Comparison of ENCODE assay signal across 1 cellular context in the genomic region with DNA sequence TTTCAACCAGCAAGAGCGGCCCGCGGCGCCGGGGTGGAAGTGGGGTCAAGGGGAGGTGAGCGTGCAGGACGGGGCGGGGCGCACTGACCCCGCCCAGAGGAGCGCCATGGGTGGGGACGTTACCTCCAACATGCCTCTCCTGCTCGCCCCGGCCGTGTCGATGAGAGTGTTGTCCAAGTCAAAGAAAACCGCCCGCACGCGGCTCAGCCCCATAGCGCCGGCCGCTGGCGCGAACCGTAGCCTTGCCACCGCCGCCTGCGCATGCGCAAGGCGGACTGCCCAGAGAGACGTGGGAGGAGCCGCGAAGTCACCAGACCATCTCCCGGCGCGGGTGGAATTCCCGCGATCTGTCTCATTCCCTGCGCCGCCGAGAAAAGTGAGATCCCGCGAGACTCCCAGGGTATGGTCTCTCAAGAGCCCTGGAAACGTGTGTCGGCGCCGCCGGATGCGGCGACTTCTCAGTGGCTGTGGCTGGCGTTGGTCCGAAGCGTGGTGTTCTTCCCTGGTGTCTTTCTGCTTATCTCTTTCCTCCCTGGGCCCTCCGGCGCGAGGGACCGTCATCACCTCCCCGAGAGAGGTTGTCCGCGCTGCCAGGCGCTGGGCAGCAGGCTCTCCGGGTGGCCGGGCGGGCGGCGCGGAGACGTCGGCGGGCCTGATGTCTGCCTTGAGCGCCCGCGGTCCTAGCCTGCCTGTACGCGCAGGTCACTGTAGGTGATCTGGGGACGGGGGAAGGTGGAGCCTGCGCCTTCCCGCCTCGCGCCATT.
A peak's percentile ranks its signal among the peaks of the same experiment; 100 is the strongest.
TF ChIP-seq lines count a peak whose summit lies in the region.

A gene with protein sequence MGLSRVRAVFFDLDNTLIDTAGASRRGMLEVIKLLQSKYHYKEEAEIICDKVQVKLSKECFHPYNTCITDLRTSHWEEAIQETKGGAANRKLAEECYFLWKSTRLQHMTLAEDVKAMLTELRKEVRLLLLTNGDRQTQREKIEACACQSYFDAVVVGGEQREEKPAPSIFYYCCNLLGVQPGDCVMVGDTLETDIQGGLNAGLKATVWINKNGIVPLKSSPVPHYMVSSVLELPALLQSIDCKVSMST (minus strand): TSS at position 279 of the 764 bp plus-strand sequence. CDS start 66 bp downstream, at position 213.

TF ChIP-seq in A549, 52 proteins besides CTCF, POLR2A, EP300 and RAD21 (continued from another document):
- TF ChIP-seq, protein P1, sequence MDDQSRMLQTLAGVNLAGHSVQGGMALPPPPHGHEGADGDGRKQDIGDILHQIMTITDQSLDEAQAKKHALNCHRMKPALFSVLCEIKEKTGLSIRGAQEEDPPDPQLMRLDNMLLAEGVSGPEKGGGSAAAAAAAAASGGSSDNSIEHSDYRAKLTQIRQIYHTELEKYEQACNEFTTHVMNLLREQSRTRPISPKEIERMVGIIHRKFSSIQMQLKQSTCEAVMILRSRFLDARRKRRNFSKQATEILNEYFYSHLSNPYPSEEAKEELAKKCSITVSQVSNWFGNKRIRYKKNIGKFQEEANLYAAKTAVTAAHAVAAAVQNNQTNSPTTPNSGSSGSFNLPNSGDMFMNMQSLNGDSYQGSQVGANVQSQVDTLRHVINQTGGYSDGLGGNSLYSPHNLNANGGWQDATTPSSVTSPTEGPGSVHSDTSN (IDR thresholded peaks at IDR 0.05): peak; percentile 6; the same call in 1 of the 2 replicates
- peak; percentile 79; the same call in 1 of the 2 replicates for TF ChIP-seq HOXB5 (CRISPR knock-in tag; IDR thresholded peaks at IDR 0.05)
- TF ChIP-seq, protein P2, sequence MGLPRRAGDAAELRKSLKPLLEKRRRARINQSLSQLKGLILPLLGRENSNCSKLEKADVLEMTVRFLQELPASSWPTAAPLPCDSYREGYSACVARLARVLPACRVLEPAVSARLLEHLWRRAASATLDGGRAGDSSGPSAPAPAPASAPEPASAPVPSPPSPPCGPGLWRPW (IDR thresholded peaks at IDR 0.05): no peak
- peak; percentile 98 for TF ChIP-seq CHD2 (IDR thresholded peaks at IDR 0.05; ENCODE audit: low read length, partially characterized antibody)
- TF ChIP-seq POLR2AphosphoS2 (conservative IDR thresholded peaks at IDR 0.05; ENCODE audit: low read length): no peak
- TF ChIP-seq TP53 (CRISPR knock-in tag; IDR thresholded peaks at IDR 0.05): peak; percentile 34; the same call in 1 of the 2 replicates
- TF ChIP-seq FOXS1 (CRISPR knock-in tag; IDR thresholded peaks at IDR 0.05): no peak
- TF ChIP-seq, protein P3, sequence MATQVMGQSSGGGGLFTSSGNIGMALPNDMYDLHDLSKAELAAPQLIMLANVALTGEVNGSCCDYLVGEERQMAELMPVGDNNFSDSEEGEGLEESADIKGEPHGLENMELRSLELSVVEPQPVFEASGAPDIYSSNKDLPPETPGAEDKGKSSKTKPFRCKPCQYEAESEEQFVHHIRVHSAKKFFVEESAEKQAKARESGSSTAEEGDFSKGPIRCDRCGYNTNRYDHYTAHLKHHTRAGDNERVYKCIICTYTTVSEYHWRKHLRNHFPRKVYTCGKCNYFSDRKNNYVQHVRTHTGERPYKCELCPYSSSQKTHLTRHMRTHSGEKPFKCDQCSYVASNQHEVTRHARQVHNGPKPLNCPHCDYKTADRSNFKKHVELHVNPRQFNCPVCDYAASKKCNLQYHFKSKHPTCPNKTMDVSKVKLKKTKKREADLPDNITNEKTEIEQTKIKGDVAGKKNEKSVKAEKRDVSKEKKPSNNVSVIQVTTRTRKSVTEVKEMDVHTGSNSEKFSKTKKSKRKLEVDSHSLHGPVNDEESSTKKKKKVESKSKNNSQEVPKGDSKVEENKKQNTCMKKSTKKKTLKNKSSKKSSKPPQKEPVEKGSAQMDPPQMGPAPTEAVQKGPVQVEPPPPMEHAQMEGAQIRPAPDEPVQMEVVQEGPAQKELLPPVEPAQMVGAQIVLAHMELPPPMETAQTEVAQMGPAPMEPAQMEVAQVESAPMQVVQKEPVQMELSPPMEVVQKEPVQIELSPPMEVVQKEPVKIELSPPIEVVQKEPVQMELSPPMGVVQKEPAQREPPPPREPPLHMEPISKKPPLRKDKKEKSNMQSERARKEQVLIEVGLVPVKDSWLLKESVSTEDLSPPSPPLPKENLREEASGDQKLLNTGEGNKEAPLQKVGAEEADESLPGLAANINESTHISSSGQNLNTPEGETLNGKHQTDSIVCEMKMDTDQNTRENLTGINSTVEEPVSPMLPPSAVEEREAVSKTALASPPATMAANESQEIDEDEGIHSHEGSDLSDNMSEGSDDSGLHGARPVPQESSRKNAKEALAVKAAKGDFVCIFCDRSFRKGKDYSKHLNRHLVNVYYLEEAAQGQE (IDR thresholded peaks at IDR 0.05): peak; percentile 98
- peak; percentile 95 for TF ChIP-seq PHF8 (IDR thresholded peaks at IDR 0.05; ENCODE audit: borderline replicate concordance, low read depth)
- TF ChIP-seq RCOR1 (IDR thresholded peaks at IDR 0.05; ENCODE audit: low read depth, low read length): no peak
- TF ChIP-seq, protein P4, sequence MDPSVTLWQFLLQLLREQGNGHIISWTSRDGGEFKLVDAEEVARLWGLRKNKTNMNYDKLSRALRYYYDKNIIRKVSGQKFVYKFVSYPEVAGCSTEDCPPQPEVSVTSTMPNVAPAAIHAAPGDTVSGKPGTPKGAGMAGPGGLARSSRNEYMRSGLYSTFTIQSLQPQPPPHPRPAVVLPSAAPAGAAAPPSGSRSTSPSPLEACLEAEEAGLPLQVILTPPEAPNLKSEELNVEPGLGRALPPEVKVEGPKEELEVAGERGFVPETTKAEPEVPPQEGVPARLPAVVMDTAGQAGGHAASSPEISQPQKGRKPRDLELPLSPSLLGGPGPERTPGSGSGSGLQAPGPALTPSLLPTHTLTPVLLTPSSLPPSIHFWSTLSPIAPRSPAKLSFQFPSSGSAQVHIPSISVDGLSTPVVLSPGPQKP (IDR thresholded peaks at IDR 0.05; ENCODE audit: low read depth, low read length): no peak
- TF ChIP-seq CEBPB (IDR thresholded peaks at IDR 0.05): no peak
- TF ChIP-seq, protein P5, sequence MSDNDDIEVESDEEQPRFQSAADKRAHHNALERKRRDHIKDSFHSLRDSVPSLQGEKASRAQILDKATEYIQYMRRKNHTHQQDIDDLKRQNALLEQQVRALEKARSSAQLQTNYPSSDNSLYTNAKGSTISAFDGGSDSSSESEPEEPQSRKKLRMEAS (IDR thresholded peaks at IDR 0.05): peak; percentile 97
- TF ChIP-seq CBX2 (IDR thresholded peaks at IDR 0.05; ENCODE audit: borderline replicate concordance, low read depth): no peak
- no peak for TF ChIP-seq SMC3 (IDR thresholded peaks at IDR 0.05)
- TF ChIP-seq EHF (CRISPR knock-in tag; IDR thresholded peaks at IDR 0.05): no peak
- TF ChIP-seq, protein P6, sequence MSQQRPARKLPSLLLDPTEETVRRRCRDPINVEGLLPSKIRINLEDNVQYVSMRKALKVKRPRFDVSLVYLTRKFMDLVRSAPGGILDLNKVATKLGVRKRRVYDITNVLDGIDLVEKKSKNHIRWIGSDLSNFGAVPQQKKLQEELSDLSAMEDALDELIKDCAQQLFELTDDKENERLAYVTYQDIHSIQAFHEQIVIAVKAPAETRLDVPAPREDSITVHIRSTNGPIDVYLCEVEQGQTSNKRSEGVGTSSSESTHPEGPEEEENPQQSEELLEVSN (IDR thresholded peaks at IDR 0.05; ENCODE audit: borderline replicate concordance, low read depth): peak; percentile 97
- no peak for TF ChIP-seq MAZ (IDR thresholded peaks at IDR 0.05; ENCODE audit: borderline replicate concordance, low read depth, low read length)
- no peak for TF ChIP-seq SREBF2 (IDR thresholded peaks at IDR 0.05)
- no peak for TF ChIP-seq BHLHE40 (IDR thresholded peaks at IDR 0.05; ENCODE audit: low read depth, low read length)
- no peak for TF ChIP-seq ZC3H11A (IDR thresholded peaks at IDR 0.05)
- TF ChIP-seq CHD4 (IDR thresholded peaks at IDR 0.05; ENCODE audit: borderline replicate concordance): no peak
- TF ChIP-seq HOXB13 (CRISPR knock-in tag; IDR thresholded peaks at IDR 0.05; ENCODE audit: low read depth): peak; percentile 56; the same call in 1 of the 2 replicates
- no peak for TF ChIP-seq KDM1A (IDR thresholded peaks at IDR 0.05; ENCODE audit: low read depth)
- peak; percentile 91; the same call in 1 of the 2 replicates for TF ChIP-seq TFCP2L1 (CRISPR knock-in tag; IDR thresholded peaks at IDR 0.05)
- peak; percentile 83; the same call in 1 of the 2 replicates for TF ChIP-seq RNF2 (IDR thresholded peaks at IDR 0.05; ENCODE audit: borderline replicate concordance, low read depth)
- TF ChIP-seq NFE2L2 (conservative IDR thresholded peaks at IDR 0.05; ENCODE audit: low read length): no peak
- TF ChIP-seq FOSB (CRISPR knock-in tag; IDR thresholded peaks at IDR 0.05): no peak
